Comparison of ENCODE assay signal across 12 cellular contexts in genomic region chr7:13945670-13946069, GRCh38. TPM values are rescaled to one million over a fixed set of nuclear protein-coding genes. Genes with fewer than 3 reads are reported as not detected.
DNase-seq lines count a peak whose midpoint lies in the region; ATAC-seq and TF ChIP-seq lines count a peak whose summit lies in the region.
"Had no signal": no experiment of that assay in that cellular context is flagged by ENCODE, and none has a peak within 500 bp of the region (broad histone marks: within the 10 kb centered on the region; RNA-seq: fewer than 3 reads in every experiment).

No MANE protein-coding gene starts in this region.

- no peak for TF ChIP-seq CTCF in thyroid gland (IDR thresholded peaks at IDR 0.05)

- H3K36me3 Mint-ChIP-seq in activated CD4-positive, alpha-beta T cell treated with anti-CD3 and anti-CD28 coated beads, Interleukin-2, amount 10 ng/mL, durations not matched to agents 24 days and 14 days (ENCODE audit: low read depth): no peaks in the 10 kb centered on the region

- no peaks in the 10 kb centered on the region for H3K27me3 ChIP-seq in thyroid gland
- H3K27me3 ChIP-seq: SJCRH30 had no signal

- DNase-seq in NCI-H2107 treated with DMSO at 0.1 percent for 48 hours (lab: John Stamatoyannopoulos, UW; ENCODE audit: unreplicated experiment) (peak; percentile 38), NCI-H2107 (lab: John Stamatoyannopoulos, UW) (no peak), SK-MEL-5 (ENCODE audit: low read depth, low spot score) (peak; percentile 20), iris pigment epithelial cell (ENCODE audit: low read depth) (peak; percentile 67), thyroid gland (peak; percentile 9 to 36)
- no peak for DNase-seq in activated CD4-positive, alpha-beta T cell treated with anti-CD3 and anti-CD28 coated beads, Interleukin-2, amount 10 ng/mL, durations not matched to agents 24 days and 14 days
- DNase-seq: activated CD4-positive, alpha-beta memory T cell treated with anti-CD3 and anti-CD28 coated beads, Interleukin-2, amount 10 ng/mL, durations not matched to agents 7 days and 5 days; NCI-H2029 treated with DMSO at 0.1 percent for 48 hours; SJCRH30 had no signal

- WGBS in thyroid gland, 2 donors: 32 to 39% methylated on average over 7 of the region's 7 CpGs

- intact Hi-C loops in thyroid gland (cut with DNase I): no loop called here
- intact Hi-C loops in activated CD4-positive, alpha-beta T cell treated with anti-CD3 and anti-CD28 coated beads, Interleukin-2, amount 10 ng/mL, durations not matched to agents 24 days and 14 days (cut with micrococcal nuclease): no loop called here

- H3K36me3 ChIP-seq in thyroid gland: no peaks in the 10 kb centered on the region
- H3K36me3 ChIP-seq: SJCRH30 had no signal

- peaks cover 9 to 19% of the 10 kb centered on the region in 2 donors for H3K4me1 ChIP-seq in thyroid gland

- H3K27me3 Mint-ChIP-seq in activated CD4-positive, alpha-beta T cell treated with anti-CD3 and anti-CD28 coated beads, Interleukin-2, amount 10 ng/mL, durations not matched to agents 24 days and 14 days: no peaks in the 10 kb centered on the region
- H3K27me3 Mint-ChIP-seq: activated CD4-positive, alpha-beta memory T cell treated with anti-CD3 and anti-CD28 coated beads, Interleukin-2, amount 10 ng/mL, durations not matched to agents 7 days and 5 days had no signal

- no peak overlapping the region for H3K4me3 ChIP-seq in thyroid gland (replicated peaks in 1 of 3)
- H3K4me3 ChIP-seq: SJCRH30 had no signal

- H3K4me1 Mint-ChIP-seq in activated CD4-positive, alpha-beta T cell treated with anti-CD3 and anti-CD28 coated beads, Interleukin-2, amount 10 ng/mL, durations not matched to agents 24 days and 14 days: no peaks in the 10 kb centered on the region
- H3K4me1 Mint-ChIP-seq: activated CD4-positive, alpha-beta memory T cell treated with anti-CD3 and anti-CD28 coated beads, Interleukin-2, amount 10 ng/mL, durations not matched to agents 7 days and 5 days had no signal

- ATAC-seq in HG03159 (IDR thresholded peaks at IDR 0.05; ENCODE audit: unreplicated experiment): no peak
- ATAC-seq in GM19395 (IDR thresholded peaks at IDR 0.05; ENCODE audit: unreplicated experiment): no peak

- H3K9me3 ChIP-seq in thyroid gland: no peaks in the 10 kb centered on the region
- H3K9me3 ChIP-seq: SJCRH30 had no signal

- in situ Hi-C loops in SK-MEL-5 (cut with HindIII; ENCODE audit: low pct_unique_long_range_greater_than_20kb, low sequenced_read_pairs): no loop called here

- H3K9me3 Mint-ChIP-seq in activated CD4-positive, alpha-beta T cell treated with anti-CD3 and anti-CD28 coated beads, Interleukin-2, amount 10 ng/mL, durations not matched to agents 24 days and 14 days: no peaks in the 10 kb centered on the region

- no peak overlapping the region for H3K4me3 Mint-ChIP-seq in activated CD4-positive, alpha-beta T cell treated with anti-CD3 and anti-CD28 coated beads, Interleukin-2, amount 10 ng/mL, durations not matched to agents 24 days and 14 days
- H3K4me3 Mint-ChIP-seq: activated CD4-positive, alpha-beta memory T cell treated with anti-CD3 and anti-CD28 coated beads, Interleukin-2, amount 10 ng/mL, durations not matched to agents 7 days and 5 days had no signal

- no peak for TF ChIP-seq POLR2A in thyroid gland (IDR thresholded peaks at IDR 0.05)

- H3K27ac Mint-ChIP-seq in activated CD4-positive, alpha-beta T cell treated with anti-CD3 and anti-CD28 coated beads, Interleukin-2, amount 10 ng/mL, durations not matched to agents 24 days and 14 days: no peak overlapping the region
- H3K27ac Mint-ChIP-seq: activated CD4-positive, alpha-beta memory T cell treated with anti-CD3 and anti-CD28 coated beads, Interleukin-2, amount 10 ng/mL, durations not matched to agents 7 days and 5 days had no signal

- H3K27ac ChIP-seq in thyroid gland: peak overlapping the region in 1 of 3 donors; percentile 7
- H3K27ac ChIP-seq: 22Rv1, SJCRH30 had no signal

RNA-seq across cellular contexts. Expression of gene ETV1, which starts 43.8 kb away (rescaled TPM):
- 34.6 and 39.8 TPM in 2 replicates for total RNA-seq in SK-MEL-5 (2014; rRNA removed; shearing (Covaris generic))
- polyA plus RNA-seq in SK-MEL-5 (2015; cell fraction: cytosol; rRNA removed): 41.5 and 49.8 TPM in 2 replicates
- 166 and 174 TPM in 2 replicates for polyA plus RNA-seq in SK-MEL-5 (2015; cell fraction: nucleus; rRNA removed)
- 10 to 100 TPM in 1 of 4 donors, 1 to 10 TPM in 3; 5.9 to 18.6 (median 9.4) TPM for total RNA-seq in thyroid gland
- not detected in 2 replicates for total RNA-seq in activated CD4-positive, alpha-beta T cell treated with anti-CD3 and anti-CD28 coated beads, Interleukin-2, amount 10 ng/mL, durations not matched to agents 24 days and 14 days

Comparison
In these comparisons a context has a peak if more than half of its experiments do, and no peak if none do; other contexts are left out.
1. DNase-seq: peak in NCI-H2107 treated with DMSO at 0.1 percent for 48 hours (single experiment), SK-MEL-5 (single experiment), iris pigment epithelial cell (single experiment) and thyroid gland (2 of 2); none in NCI-H2107 (single experiment) and activated CD4-positive, alpha-beta T cell treated with anti-CD3 and anti-CD28 coated beads, Interleukin-2, amount 10 ng/mL, durations not matched to agents 24 days and 14 days (single experiment).